Comparison of ENCODE assay signal across 25 cellular contexts in the genomic region with DNA sequence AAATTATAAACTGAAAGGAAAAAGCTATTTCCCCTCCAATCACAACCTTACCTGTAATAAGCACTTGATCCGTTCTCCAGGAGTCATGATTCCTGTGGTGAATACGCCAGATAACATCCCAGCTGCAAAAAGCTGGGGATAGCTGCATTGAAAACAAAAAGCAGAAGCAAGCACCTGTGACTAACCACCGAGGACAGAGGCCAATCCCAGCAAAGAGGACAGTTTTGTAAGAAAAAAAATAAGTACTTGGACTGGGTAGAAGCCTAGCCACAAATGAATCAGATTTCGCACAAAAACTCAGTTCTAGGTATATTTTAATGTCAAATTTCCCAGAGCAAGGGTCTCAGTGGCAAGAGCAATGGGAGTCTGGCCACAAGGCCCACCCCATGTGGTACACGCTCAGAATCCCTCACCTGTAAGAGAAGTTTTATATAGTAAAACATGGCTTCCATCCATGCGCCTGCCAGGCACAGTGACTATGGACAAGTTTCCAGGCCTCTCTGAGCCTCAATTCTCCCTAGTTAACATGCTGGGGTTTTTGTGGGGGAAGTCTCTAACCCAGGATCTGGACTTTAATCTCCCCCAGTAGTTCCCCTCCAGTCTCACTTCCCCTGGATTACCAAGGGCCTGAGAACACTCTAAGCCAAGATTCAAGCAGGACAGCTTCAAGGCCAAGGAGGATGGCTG. TPM values are rescaled to one million over a fixed set of nuclear protein-coding genes. Genes with fewer than 3 reads are reported as not detected.
DNase-seq lines count a peak whose midpoint lies in the region; FAIRE-seq and TF ChIP-seq lines count a peak whose summit lies in the region.
"Had no signal": no experiment of that assay in that cellular context is flagged by ENCODE, and none has a peak within 500 bp of the region (broad histone marks: within the 10 kb centered on the region; RNA-seq: fewer than 3 reads in every experiment).

No MANE protein-coding gene starts in this region.

- H3K9me2 ChIP-seq in MM.1S (replicated peaks; ENCODE audit: insufficient read depth, low read length), result no peaks in the 10 kb centered on the region

- no peak overlapping the region for H2AFZ ChIP-seq in MM.1S (ENCODE audit: low read length)

- H3K27ac ChIP-seq in MM.1S (ENCODE audit: low read length), result no peak overlapping the region
- H3K27ac ChIP-seq: body of pancreas, dorsolateral prefrontal cortex, left ventricle myocardium inferior, prostate gland, testis had no signal

- H3K36me3 ChIP-seq in bronchial epithelial cell (ENCODE audit: control insufficient read depth, insufficient read depth, low read length) (no peaks in the 10 kb centered on the region), MM.1S (replicated peaks; ENCODE audit: insufficient read depth, low read length) (no peaks in the 10 kb centered on the region; the same call in 1 of the 2 replicates)
- H3K36me3 ChIP-seq: prostate gland had no signal

- H3K79me2 ChIP-seq in MM.1S (ENCODE audit: low read length), result peaks cover 41% of the 10 kb centered on the region

- H3K4me1 ChIP-seq in MM.1S (ENCODE audit: low read length), result no peaks in the 10 kb centered on the region
- H3K4me1 ChIP-seq: body of pancreas, prostate gland, testis had no signal

- no peaks in the 10 kb centered on the region for H3K9me3 ChIP-seq in MM.1S (replicated peaks; ENCODE audit: insufficient read depth, low read length)
- H3K9me3 ChIP-seq: body of pancreas, left ventricle myocardium inferior, prostate gland, testis had no signal

- no peaks in the 10 kb centered on the region for H3F3A ChIP-seq in MM.1S (ENCODE audit: insufficient read depth, low read length)

- TF ChIP-seq CTCF in GM10248 (IDR thresholded peaks at IDR 0.05; ENCODE audit: control extremely low read depth, extremely low read depth, low read depth, missing control alignments), result no peak
- no peak for TF ChIP-seq CTCF in bronchial epithelial cell (IDR thresholded peaks at IDR 0.05; ENCODE audit: insufficient read depth, low read length, severe bottlenecking)
- TF ChIP-seq CTCF in MM.1S (IDR thresholded peaks at IDR 0.05; ENCODE audit: low read length), result no peak

- peak; percentile 58 for FAIRE-seq in bronchial epithelial cell (lab: Jason Lieb, UNC)
- FAIRE-seq: H1, urothelium cell line had no signal

- no peak for TF ChIP-seq POLR2A in erythroblast (IDR thresholded peaks at IDR 0.05; ENCODE audit: low read length)

- CTCF ChIA-PET in GM10248 (lab: Yijun Ruan, JAX), result interaction anchor here (1.1 kb wide), 1 partner anchor 140 kb away, joined by 5 read pairs; no protein-coding TSS in a partner anchor

- H3K9ac ChIP-seq in MM.1S (ENCODE audit: low read length), result no peak overlapping the region

- no peak overlapping the region for H3K4me2 ChIP-seq in MM.1S (ENCODE audit: low read depth, low read length)

- H4K20me1 ChIP-seq in MM.1S (ENCODE audit: insufficient read depth, low read length), result no peaks in the 10 kb centered on the region

- DNase-seq in CD1c-positive myeloid dendritic cell (ENCODE audit: extremely low spot score) (peak; percentile 48), GM10248 (ENCODE audit: extremely low spot score) (peak; percentile 49), NOMO-1 (lab: John Stamatoyannopoulos, UW; ENCODE audit: unreplicated experiment in 2 of 2) (peak; percentile 41 to 49), bronchial epithelial cell (ENCODE audit: low read depth) (no peak), NCI-H1105 treated with DMSO at 0.1 percent for 48 hours (lab: John Stamatoyannopoulos, UW) (no peak), MM.1S (no peak), erythroblast (lab: John Stamatoyannopoulos, UW) (no peak)
- DNase-seq: activated CD8-positive, alpha-beta memory T cell treated with anti-CD3 and anti-CD28 coated beads, Interleukin-2, amount 50 U/mL, for 48 hours; activated gamma-delta T cell treated with Interleukin-2 at 50 U/mL for 16 hours; body of pancreas; C1 segment of cervical spinal cord; cerebellar nuclear complex; dorsolateral prefrontal cortex; IMR-90; islet precursor cell; left ventricle myocardium inferior; NCI-H1417 treated with DMSO at 0.1 percent for 48 hours; NCI-H2081; NCI-H345; stimulated activated CD4-positive, alpha-beta T cell treated with anti-CD3 and anti-CD28 coated beads, Interleukin-12 subunit alpha, Interleukin-12 subunit beta, amount 100 ng/mL, for 4 hours; stimulated activated CD4-positive, alpha-beta T cell treated with anti-CD3 and anti-CD28 coated beads, Interleukin-4, amount 100 ng/mL, for 1 hour; testis had no signal

- H3K27me3 ChIP-seq in bronchial epithelial cell (ENCODE audit: control insufficient read depth, insufficient read depth, low read length), result no peaks in the 10 kb centered on the region
- no peaks in the 10 kb centered on the region for H3K27me3 ChIP-seq in MM.1S (replicated peaks; ENCODE audit: insufficient read depth, low read length)
- H3K27me3 ChIP-seq: body of pancreas, dorsolateral prefrontal cortex, testis had no signal

- POLR2A ChIA-PET in GM10248 (lab: Yijun Ruan, JAX), result interaction anchor here (0.7 kb wide), 1 partner anchor 19 kb away, joined by 9 read pairs; no protein-coding TSS in a partner anchor

- H3K4me3 ChIP-seq in bronchial epithelial cell (ENCODE audit: low read depth, low read length) (no peak overlapping the region), MM.1S (ENCODE audit: low read length) (no peak overlapping the region)
- H3K4me3 ChIP-seq: body of pancreas, dorsolateral prefrontal cortex, left ventricle myocardium inferior, prostate gland, testis had no signal

RNA-seq across cellular contexts. Expression of a gene that starts 19.2 kb away (rescaled TPM):
- total RNA-seq in bronchial epithelial cell, result 9.5 and 11.8 TPM in 2 replicates

RNA-seq across cellular contexts. Expression of a gene that starts 31.8 kb away (rescaled TPM):
- 28.7 and 32.9 TPM in 2 replicates for total RNA-seq in bronchial epithelial cell

RNA-seq across cellular contexts. Expression of a gene that starts 39.2 kb away (rescaled TPM):
- total RNA-seq in bronchial epithelial cell, result 119 and 124 TPM in 2 replicates

Comparison
In these comparisons a context has a peak if more than half of its experiments do, and no peak if none do; other contexts are left out.
1. DNase-seq: peak in CD1c-positive myeloid dendritic cell (single experiment), GM10248 (single experiment) and NOMO-1 (2 of 2); none in bronchial epithelial cell (single experiment), NCI-H1105 treated with DMSO at 0.1 percent for 48 hours (single experiment), MM.1S (single experiment) and erythroblast (0 of 2).